8 cellular contexts compared by ENCODE assay signal in the genomic region with DNA sequence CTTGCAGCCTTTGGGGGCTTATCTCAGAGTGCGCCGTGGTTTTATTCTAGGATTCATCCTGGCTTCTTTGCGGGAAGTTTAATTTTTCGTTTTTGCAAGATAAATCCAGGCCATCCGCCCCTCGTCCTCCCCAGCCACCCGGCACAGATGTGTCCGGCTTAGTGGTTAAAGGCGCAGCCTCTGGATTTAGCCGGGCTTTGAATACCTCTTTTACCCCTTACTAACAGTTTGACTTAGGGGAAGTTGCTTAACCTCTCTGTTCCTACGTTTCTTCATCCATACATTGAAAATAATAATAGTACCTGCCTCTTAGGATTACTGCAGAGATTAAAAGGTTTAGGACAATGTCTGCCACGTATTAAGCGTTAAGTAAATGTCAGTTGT. TPM values are rescaled to one million over a fixed set of nuclear protein-coding genes. Genes with fewer than 3 reads are reported as not detected.
DNase-seq lines count a peak whose midpoint lies in the region; ATAC-seq lines count a peak whose summit lies in the region.

No MANE protein-coding gene starts in this region.

- H3K4ac ChIP-seq in mesendoderm (ENCODE audit: low read depth, low read length): peak overlapping the region; percentile 97

- ATAC-seq in stimulated activated naive CD8-positive, alpha-beta T cell treated with anti-CD3 and anti-CD28 coated beads, Interleukin-15, Interleukin-2, amounts not matched to agents 100 U/mL and 50 U/mL, for 24 hours: no peak
- ATAC-seq in HG03039 (IDR thresholded peaks at IDR 0.05; ENCODE audit: unreplicated experiment): peak; percentile 4

- H4K5ac ChIP-seq in mesendoderm (ENCODE audit: low read length): no peak overlapping the region

- H2BK120ac ChIP-seq in mesendoderm (ENCODE audit: low read depth, low read length): peak overlapping the region; percentile 67

- no peak for DNase-seq in stimulated activated naive CD8-positive, alpha-beta T cell treated with anti-CD3 and anti-CD28 coated beads, Interleukin-15, Interleukin-2, amounts not matched to agents 100 U/mL and 50 U/mL, for 24 hours
- DNase-seq in RKO (ENCODE audit: low spot score) (peak; percentile 71), dermis blood vessel endothelial cell (peak; percentile 47), mesendoderm (peak; percentile 56), mesenteric fat pad (ENCODE audit: low spot score) (no peak), retina (no peak)

- H2AK5ac ChIP-seq in mesendoderm (ENCODE audit: low read length): no peak overlapping the region

- H3K23ac ChIP-seq in mesendoderm (ENCODE audit: low read length): no peak overlapping the region

- peak overlapping the region; percentile 17 for H3K4me2 ChIP-seq in mesendoderm (ENCODE audit: low read length)

- H3K27me3 ChIP-seq in mesendoderm (ENCODE audit: insufficient read depth, low read length, poor library complexity): no peaks in the 10 kb centered on the region

- H3K4me1 ChIP-seq in mesendoderm (ENCODE audit: control insufficient read depth, low read depth, low read length): no peaks in the 10 kb centered on the region

- H3K27ac Mint-ChIP-seq in stimulated activated naive CD8-positive, alpha-beta T cell treated with anti-CD3 and anti-CD28 coated beads, Interleukin-15, Interleukin-2, amounts not matched to agents 100 ng/mL and 50 ng/mL, for 24 hours: peak overlapping the region; percentile 97

- H3K79me1 ChIP-seq in mesendoderm (ENCODE audit: low read length): peaks cover 2% of the 10 kb centered on the region

- WGBS in mesendoderm (ENCODE audit: extremely low coverage, insufficient coverage, low lambda C conversion rate): no CpG with 5 or more reads among the region's 13 CpGs

- peak overlapping the region; percentile 70 for H3K4me3 ChIP-seq in mesendoderm (ENCODE audit: low read length)

- H4K8ac ChIP-seq in mesendoderm (ENCODE audit: low read depth, low read length): no peak overlapping the region

- no peak overlapping the region for H2BK15ac ChIP-seq in mesendoderm (replicated peaks; ENCODE audit: low read depth)

- no peaks in the 10 kb centered on the region for H3K36me3 ChIP-seq in mesendoderm (ENCODE audit: control insufficient read depth, insufficient read depth, low read length)

- H3K4me3 Mint-ChIP-seq in stimulated activated naive CD8-positive, alpha-beta T cell treated with anti-CD3 and anti-CD28 coated beads, Interleukin-15, Interleukin-2, amounts not matched to agents 100 ng/mL and 50 ng/mL, for 24 hours: peak overlapping the region; percentile 98

- H3K56ac ChIP-seq in mesendoderm (ENCODE audit: low read length): peak overlapping the region; percentile 97

- H3K4me1 Mint-ChIP-seq in stimulated activated naive CD8-positive, alpha-beta T cell treated with anti-CD3 and anti-CD28 coated beads, Interleukin-15, Interleukin-2, amounts not matched to agents 100 ng/mL and 50 ng/mL, for 24 hours (ENCODE audit: low read depth): peaks cover 34% of the 10 kb centered on the region

- H3K9me3 Mint-ChIP-seq in stimulated activated naive CD8-positive, alpha-beta T cell treated with anti-CD3 and anti-CD28 coated beads, Interleukin-15, Interleukin-2, amounts not matched to agents 100 ng/mL and 50 ng/mL, for 24 hours: no peaks in the 10 kb centered on the region

- H3K27me3 Mint-ChIP-seq in stimulated activated naive CD8-positive, alpha-beta T cell treated with anti-CD3 and anti-CD28 coated beads, Interleukin-15, Interleukin-2, amounts not matched to agents 100 ng/mL and 50 ng/mL, for 24 hours: no peaks in the 10 kb centered on the region

- peaks cover 31% of the 10 kb centered on the region for H3K79me2 ChIP-seq in mesendoderm (ENCODE audit: control insufficient read depth, insufficient read depth, low read length)

- H3K9ac ChIP-seq in mesendoderm (ENCODE audit: low read length): peak overlapping the region; percentile 83

- H3K18ac ChIP-seq in mesendoderm (ENCODE audit: low read length): peak overlapping the region; percentile 54

- peaks cover 24% of the 10 kb centered on the region for H3K36me3 Mint-ChIP-seq in stimulated activated naive CD8-positive, alpha-beta T cell treated with anti-CD3 and anti-CD28 coated beads, Interleukin-15, Interleukin-2, amounts not matched to agents 100 ng/mL and 50 ng/mL, for 24 hours (ENCODE audit: low read depth)

- H2BK5ac ChIP-seq in mesendoderm (ENCODE audit: low read length): no peak overlapping the region

- H3K27ac ChIP-seq in mesendoderm (ENCODE audit: low read depth, low read length): peak overlapping the region; percentile 71

RNA-seq across cellular contexts. Expression of a gene that starts 0.7 kb away (rescaled TPM):
- 34.0 and 55.3 TPM in 2 replicates for total RNA-seq in dermis blood vessel endothelial cell
- 50.4 TPM for polyA plus RNA-seq in mesendoderm (2013, experiment 1 of 2)
- 49.9 TPM for polyA plus RNA-seq in mesendoderm (2013, experiment 2 of 2)
- total RNA-seq in mesenteric fat pad: 9.1 TPM

RNA-seq across cellular contexts. Expression of a gene that starts 40.3 kb away (rescaled TPM):
- total RNA-seq in dermis blood vessel endothelial cell: 5.4 and 14.4 TPM in 2 replicates
- polyA plus RNA-seq in mesendoderm (2013, experiment 1 of 2): 3.0 TPM
- 2.9 TPM for polyA plus RNA-seq in mesendoderm (2013, experiment 2 of 2)
- total RNA-seq in mesenteric fat pad: 17.8 TPM

Comparison
In these comparisons a context has a peak if more than half of its experiments do, and no peak if none do; other contexts are left out.
1. DNase-seq: peak in RKO (single experiment), dermis blood vessel endothelial cell (single experiment) and mesendoderm (single experiment); none in stimulated activated naive CD8-positive, alpha-beta T cell treated with anti-CD3 and anti-CD28 coated beads, Interleukin-15, Interleukin-2, amounts not matched to agents 100 U/mL and 50 U/mL, for 24 hours (single experiment), mesenteric fat pad (single experiment) and retina (single experiment).